Comparison of ENCODE assay signal across 1 cellular context in the genomic region with DNA sequence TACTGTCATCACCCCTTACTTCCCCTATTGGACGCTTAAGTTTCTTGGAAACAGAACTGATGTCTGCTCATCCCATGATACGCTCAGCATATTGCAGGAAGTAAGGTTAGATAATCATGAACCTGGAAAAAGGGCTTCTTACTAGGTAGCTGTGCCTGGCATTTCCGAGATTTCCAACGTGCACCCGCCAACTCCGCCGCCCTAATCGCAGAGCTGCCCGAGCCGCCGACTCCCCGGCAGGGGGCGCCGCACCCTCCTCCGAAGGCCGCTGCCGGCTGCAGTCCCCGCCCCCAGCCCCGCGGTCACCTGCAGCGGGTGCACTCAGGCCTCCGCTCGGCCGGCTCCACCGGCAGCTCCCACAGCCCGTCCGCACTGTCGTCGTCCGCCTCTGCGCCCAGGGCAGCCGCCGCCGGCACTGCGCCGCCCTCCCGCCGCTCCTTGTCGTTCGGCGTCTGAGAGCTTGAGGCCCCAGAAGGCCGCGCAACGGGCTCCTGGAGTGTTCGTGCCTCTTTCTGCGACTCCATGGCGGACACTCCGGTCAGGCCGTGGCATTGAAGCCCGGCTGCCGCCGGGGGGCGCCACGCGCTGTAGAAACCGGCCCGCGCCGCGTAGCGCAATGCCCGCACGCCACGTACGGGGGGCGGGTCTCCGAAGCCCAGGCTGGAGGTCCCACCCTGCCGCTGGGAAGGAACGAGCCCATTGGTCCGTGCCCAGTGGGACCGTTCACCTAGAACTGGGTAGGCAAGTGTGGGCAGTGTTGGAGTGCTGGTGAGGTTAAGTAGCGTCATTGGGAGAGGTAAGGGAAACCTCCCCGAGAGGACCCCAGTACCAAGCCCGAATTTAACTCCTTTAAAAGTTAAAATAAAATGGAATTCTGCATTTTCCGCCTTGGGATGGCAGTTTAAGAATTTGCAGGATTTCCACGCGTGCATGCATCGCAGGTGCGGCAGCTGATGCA.
TF ChIP-seq lines count a peak whose summit lies in the region.

A gene with protein sequence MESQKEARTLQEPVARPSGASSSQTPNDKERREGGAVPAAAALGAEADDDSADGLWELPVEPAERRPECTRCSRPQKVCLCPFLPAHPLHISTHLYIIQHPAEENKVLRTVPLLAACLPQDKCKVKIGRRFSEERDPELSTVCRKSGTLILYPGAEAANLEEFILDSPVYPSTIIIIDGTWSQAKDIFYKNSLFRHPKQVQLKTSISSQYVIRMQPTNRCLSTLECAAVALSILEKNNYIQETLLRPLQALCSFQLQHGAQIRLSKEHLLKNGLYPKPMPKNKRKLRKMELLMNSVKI (minus strand): TSS at position 560 of the 958 bp plus-strand sequence. CDS start 36 bp downstream, at position 524.

TF ChIP-seq in GM23338, 12 proteins besides CTCF, POLR2A, EP300 and RAD21 (continued from another document):
- TF ChIP-seq, protein P1, sequence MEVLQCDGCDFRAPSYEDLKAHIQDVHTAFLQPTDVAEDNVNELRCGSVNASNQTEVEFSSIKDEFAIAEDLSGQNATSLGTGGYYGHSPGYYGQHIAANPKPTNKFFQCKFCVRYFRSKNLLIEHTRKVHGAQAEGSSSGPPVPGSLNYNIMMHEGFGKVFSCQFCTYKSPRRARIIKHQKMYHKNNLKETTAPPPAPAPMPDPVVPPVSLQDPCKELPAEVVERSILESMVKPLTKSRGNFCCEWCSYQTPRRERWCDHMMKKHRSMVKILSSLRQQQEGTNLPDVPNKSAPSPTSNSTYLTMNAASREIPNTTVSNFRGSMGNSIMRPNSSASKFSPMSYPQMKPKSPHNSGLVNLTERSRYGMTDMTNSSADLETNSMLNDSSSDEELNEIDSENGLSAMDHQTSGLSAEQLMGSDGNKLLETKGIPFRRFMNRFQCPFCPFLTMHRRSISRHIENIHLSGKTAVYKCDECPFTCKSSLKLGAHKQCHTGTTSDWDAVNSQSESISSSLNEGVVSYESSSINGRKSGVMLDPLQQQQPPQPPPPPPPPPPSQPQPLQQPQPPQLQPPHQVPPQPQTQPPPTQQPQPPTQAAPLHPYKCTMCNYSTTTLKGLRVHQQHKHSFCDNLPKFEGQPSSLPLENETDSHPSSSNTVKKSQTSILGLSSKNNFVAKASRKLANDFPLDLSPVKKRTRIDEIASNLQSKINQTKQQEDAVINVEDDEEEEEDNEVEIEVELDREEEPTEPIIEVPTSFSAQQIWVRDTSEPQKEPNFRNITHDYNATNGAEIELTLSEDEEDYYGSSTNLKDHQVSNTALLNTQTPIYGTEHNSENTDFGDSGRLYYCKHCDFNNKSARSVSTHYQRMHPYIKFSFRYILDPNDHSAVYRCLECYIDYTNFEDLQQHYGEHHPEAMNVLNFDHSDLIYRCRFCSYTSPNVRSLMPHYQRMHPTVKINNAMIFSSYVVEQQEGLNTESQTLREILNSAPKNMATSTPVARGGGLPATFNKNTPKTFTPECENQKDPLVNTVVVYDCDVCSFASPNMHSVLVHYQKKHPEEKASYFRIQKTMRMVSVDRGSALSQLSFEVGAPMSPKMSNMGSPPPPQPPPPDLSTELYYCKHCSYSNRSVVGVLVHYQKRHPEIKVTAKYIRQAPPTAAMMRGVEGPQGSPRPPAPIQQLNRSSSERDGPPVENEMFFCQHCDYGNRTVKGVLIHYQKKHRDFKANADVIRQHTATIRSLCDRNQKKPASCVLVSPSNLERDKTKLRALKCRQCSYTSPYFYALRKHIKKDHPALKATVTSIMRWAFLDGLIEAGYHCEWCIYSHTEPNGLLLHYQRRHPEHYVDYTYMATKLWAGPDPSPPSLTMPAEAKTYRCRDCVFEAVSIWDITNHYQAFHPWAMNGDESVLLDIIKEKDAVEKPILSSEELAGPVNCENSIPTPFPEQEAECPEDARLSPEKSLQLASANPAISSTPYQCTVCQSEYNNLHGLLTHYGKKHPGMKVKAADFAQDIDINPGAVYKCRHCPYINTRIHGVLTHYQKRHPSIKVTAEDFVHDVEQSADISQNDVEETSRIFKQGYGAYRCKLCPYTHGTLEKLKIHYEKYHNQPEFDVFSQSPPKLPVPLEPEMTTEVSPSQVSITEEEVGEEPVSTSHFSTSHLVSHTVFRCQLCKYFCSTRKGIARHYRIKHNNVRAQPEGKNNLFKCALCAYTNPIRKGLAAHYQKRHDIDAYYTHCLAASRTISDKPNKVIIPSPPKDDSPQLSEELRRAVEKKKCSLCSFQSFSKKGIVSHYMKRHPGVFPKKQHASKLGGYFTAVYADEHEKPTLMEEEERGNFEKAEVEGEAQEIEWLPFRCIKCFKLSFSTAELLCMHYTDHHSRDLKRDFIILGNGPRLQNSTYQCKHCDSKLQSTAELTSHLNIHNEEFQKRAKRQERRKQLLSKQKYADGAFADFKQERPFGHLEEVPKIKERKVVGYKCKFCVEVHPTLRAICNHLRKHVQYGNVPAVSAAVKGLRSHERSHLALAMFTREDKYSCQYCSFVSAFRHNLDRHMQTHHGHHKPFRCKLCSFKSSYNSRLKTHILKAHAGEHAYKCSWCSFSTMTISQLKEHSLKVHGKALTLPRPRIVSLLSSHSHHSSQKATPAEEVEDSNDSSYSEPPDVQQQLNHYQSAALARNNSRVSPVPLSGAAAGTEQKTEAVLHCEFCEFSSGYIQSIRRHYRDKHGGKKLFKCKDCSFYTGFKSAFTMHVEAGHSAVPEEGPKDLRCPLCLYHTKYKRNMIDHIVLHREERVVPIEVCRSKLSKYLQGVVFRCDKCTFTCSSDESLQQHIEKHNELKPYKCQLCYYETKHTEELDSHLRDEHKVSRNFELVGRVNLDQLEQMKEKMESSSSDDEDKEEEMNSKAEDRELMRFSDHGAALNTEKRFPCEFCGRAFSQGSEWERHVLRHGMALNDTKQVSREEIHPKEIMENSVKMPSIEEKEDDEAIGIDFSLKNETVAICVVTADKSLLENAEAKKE (CRISPR knock-in tag; IDR thresholded peaks at IDR 0.05), result no peak
- no peak for TF ChIP-seq STAT1 (IDR thresholded peaks at IDR 0.05; ENCODE audit: unreplicated experiment)
TF ChIP-seq in GM23338: peak in this region for 3.
